Comparison of ENCODE assay signal across 8 cellular contexts in genomic region chr7:94655884-94656657, GRCh38. TPM values are rescaled to one million over a fixed set of nuclear protein-coding genes. Genes with fewer than 3 reads are reported as not detected.
DNase-seq lines count a peak whose midpoint lies in the region; ATAC-seq, FAIRE-seq and TF ChIP-seq lines count a peak whose summit lies in the region.

Gene SGCE, minus strand, starts transcription at chr7:94656133. Its CDS starts 35 bp downstream, at chr7:94656098.

- H3K27me3 ChIP-seq in left ventricle myocardium inferior (ENCODE audit: low read depth), result peaks cover 32% of the 10 kb centered on the region
- no peaks in the 10 kb centered on the region for H3K27me3 ChIP-seq in trophoblast cell (ENCODE audit: insufficient read depth, low read length)

- peak within 1 kb of the TSS; percentile 90 for H4K91ac ChIP-seq in trophoblast cell (ENCODE audit: low read depth, low read length)

- H3K18ac ChIP-seq in trophoblast cell (ENCODE audit: low read length), result peak within 1 kb of the TSS; percentile 97

- ATAC-seq in HG03565 (IDR thresholded peaks at IDR 0.05; ENCODE audit: unreplicated experiment), result no peak
- no peak for ATAC-seq in GM19324 (IDR thresholded peaks at IDR 0.05; ENCODE audit: low FRiP score, unreplicated experiment)

- in situ Hi-C loops in KBM-7 (cut with MboI; ENCODE audit: low pct_unique_long_range_greater_than_20kb, low sequenced_read_pairs), result no loop called here

- no peak within 1 kb of the TSS for H2AK5ac ChIP-seq in trophoblast cell (ENCODE audit: low read length)

- peak; percentile 77 for TF ChIP-seq CTCF in left ventricle myocardium inferior (IDR thresholded peaks at IDR 0.05; ENCODE audit: borderline replicate concordance)

- intact Hi-C loops in left ventricle myocardium inferior (cut with micrococcal nuclease), result no loop called here

- peak within 1 kb of the TSS; percentile 98 for H4K8ac ChIP-seq in trophoblast cell (ENCODE audit: low read depth, low read length)

- H3K4me1 ChIP-seq in left ventricle myocardium inferior, result peaks cover 32% of the 10 kb centered on the region
- H3K4me1 ChIP-seq in trophoblast cell (ENCODE audit: control insufficient read depth in 1 of 2, insufficient read depth in 2 of 2, low read length in 2 of 2), result peaks cover 0 to 4% of the 10 kb centered on the region in 2 experiments

- H3K27ac ChIP-seq in left ventricle myocardium inferior (replicated peaks) (peak within 1 kb of the TSS; percentile 76), trophoblast cell (ENCODE audit: low read depth, low read length) (no peak within 1 kb of the TSS)

- no CpG with 5 or more reads among the region's 61 CpGs for WGBS in trophoblast cell (ENCODE audit: extremely low coverage, insufficient coverage, insufficient read length)

- H2BK12ac ChIP-seq in trophoblast cell (ENCODE audit: low read length), result peak within 1 kb of the TSS; percentile 42

- H2AFZ ChIP-seq in trophoblast cell (ENCODE audit: insufficient read depth, low read length, poor library complexity), result peak within 1 kb of the TSS; percentile 99

- H4K12ac ChIP-seq in trophoblast cell (ENCODE audit: low read depth, low read length), result peak within 1 kb of the TSS; percentile 98

- FAIRE-seq in GM12891 (lab: Jason Lieb, UNC), result peak; percentile 41

- no peak within 1 kb of the TSS for H3K23ac ChIP-seq in trophoblast cell (ENCODE audit: low read length)

- H2BK5ac ChIP-seq in trophoblast cell (ENCODE audit: low read depth, low read length, poor library complexity), result peak within 1 kb of the TSS; percentile 84

- peak within 1 kb of the TSS; percentile 94 for H3K9ac ChIP-seq in trophoblast cell (ENCODE audit: low read length)

- peak; percentile 98 for TF ChIP-seq POLR2A in GM12891 (IDR thresholded peaks at IDR 0.05; ENCODE audit: low read depth, low read length)
- peak; percentile 70 for TF ChIP-seq POLR2A in Raji (IDR thresholded peaks at IDR 0.05; ENCODE audit: insufficient read depth, low read depth, low read length)

- H3K9me3 ChIP-seq in left ventricle myocardium inferior (replicated peaks), result peaks cover 7% of the 10 kb centered on the region
- peaks cover 7% of the 10 kb centered on the region for H3K9me3 ChIP-seq in trophoblast cell (ENCODE audit: insufficient read depth, low read depth, low read length)

- peak within 1 kb of the TSS; percentile 89 for H3K4ac ChIP-seq in trophoblast cell (ENCODE audit: low read depth, low read length)

- H3K79me2 ChIP-seq in trophoblast cell (ENCODE audit: control insufficient read depth, insufficient read depth, low read length, poor library complexity), result peaks cover 6% of the 10 kb centered on the region

- peaks cover 7% of the 10 kb centered on the region for H3K79me1 ChIP-seq in trophoblast cell (ENCODE audit: low read length)

- H3K14ac ChIP-seq in trophoblast cell (ENCODE audit: low read length), result peak within 1 kb of the TSS; percentile 85

- DNase-seq in GM12891 (ENCODE audit: insufficient read length, low spot score) (peak; percentile 25), KBM-7 (peak; percentile 58), anterior cingulate cortex (lab: John Stamatoyannopoulos, UW) (peak in 56 of 58 donors; percentile 21 to 89 (median 76)), left ventricle myocardium inferior (peak; percentile 68), trophoblast cell (peak; percentile 29 to 47)

- H3K4me3 ChIP-seq in left ventricle myocardium inferior, result peak within 1 kb of the TSS; percentile 80
- H3K4me3 ChIP-seq in trophoblast cell (ENCODE audit: low read depth, low read length), result peak within 1 kb of the TSS; percentile 89

- peak within 1 kb of the TSS; percentile 79 for H2BK120ac ChIP-seq in trophoblast cell (ENCODE audit: insufficient read depth, low read length, poor library complexity)

- no peaks in the 10 kb centered on the region for H3K36me3 ChIP-seq in left ventricle myocardium inferior
- no peaks in the 10 kb centered on the region for H3K36me3 ChIP-seq in trophoblast cell (ENCODE audit: control insufficient read depth in 1 of 2, insufficient read depth in 2 of 2, low read length in 2 of 2)

- H3K4me2 ChIP-seq in trophoblast cell (ENCODE audit: low read length), result peak within 1 kb of the TSS; percentile 95

TF ChIP-seq in GM12891, 5 proteins besides CTCF, POLR2A, EP300 and RAD21:
- TF ChIP-seq PAX5 (IDR thresholded peaks at IDR 0.05; ENCODE audit: insufficient read depth, low read length, severe bottlenecking), result peak; percentile 19
- peak; percentile 69; the same call in 1 of the 2 replicates for TF ChIP-seq POU2F2 (IDR thresholded peaks at IDR 0.05; ENCODE audit: low read depth, low read length)
- peak; percentile 97 for TF ChIP-seq POLR2AphosphoS5 (IDR thresholded peaks at IDR 0.05; ENCODE audit: low read depth, low read length)
- TF ChIP-seq SPI1 (IDR thresholded peaks at IDR 0.05; ENCODE audit: low read depth, low read length), result no peak
- peak; percentile 45; the same call in 1 of the 2 replicates for TF ChIP-seq TAF1 (IDR thresholded peaks at IDR 0.05; ENCODE audit: low read depth, low read length)

RNA-seq across cellular contexts. Expression of gene SGCE, which starts in this region (rescaled TPM):
- 17.4 TPM for polyA plus RNA-seq in GM12891 (2012; ENCODE audit: low read depth, missing spikeins)
- 20.1 TPM for total RNA-seq in left ventricle myocardium inferior
- polyA plus RNA-seq in trophoblast cell (2013), result 37.2 and 37.8 TPM in 2 replicates

Comparison
In these comparisons a context has a peak if more than half of its experiments do, and no peak if none do; other contexts are left out.
1. DNase-seq: peak in every context shown above with its lines; median percentile 76 in anterior cingulate cortex; 68 in left ventricle myocardium inferior; 58 in KBM-7; 38 in trophoblast cell; 25 in GM12891.